Comparison of ENCODE assay signal across 1 cellular context in genomic region chr19:4062576-4063368, GRCh38.
TF ChIP-seq lines count a peak whose summit lies in the region.

No MANE protein-coding gene starts in this region.

TF ChIP-seq in HepG2, 621 proteins besides CTCF, POLR2A, EP300 and RAD21 (continued from another document):
- TF ChIP-seq HNRNPL (IDR thresholded peaks at IDR 0.05; ENCODE audit: low read depth, low read length) (no peak), ZC3H13 (CRISPR knock-in tag; IDR thresholded peaks at IDR 0.05) (0 out of 2 replicates have a peak, but pooled peaks have one; percentile 30), KLF16 (CRISPR knock-in tag; IDR thresholded peaks at IDR 0.05) (no peak), IKZF4 (CRISPR knock-in tag; IDR thresholded peaks at IDR 0.05; ENCODE audit: borderline replicate concordance, low read depth, not compliant biosample characterization) (no peak), ZNF230 (CRISPR knock-in tag; IDR thresholded peaks at IDR 0.05) (no peak), GMEB1 (CRISPR knock-in tag; IDR thresholded peaks at IDR 0.05; ENCODE audit: borderline replicate concordance) (no peak), NFYB (CRISPR knock-in tag; IDR thresholded peaks at IDR 0.05) (no peak), NFIC (IDR thresholded peaks at IDR 0.05; ENCODE audit: low read length) (no peak), IKZF1 (IDR thresholded peaks at IDR 0.05) (no peak), ZNF629 (CRISPR knock-in tag; conservative IDR thresholded peaks at IDR 0.05) (peak; percentile 98), MATR3 (CRISPR knock-in tag; IDR thresholded peaks at IDR 0.05) (no peak), ZMYM3 (CRISPR knock-in tag; IDR thresholded peaks at IDR 0.05) (peak; percentile 95), SSRP1 (CRISPR knock-in tag; IDR thresholded peaks at IDR 0.05) (no peak), ZNF552 (CRISPR knock-in tag; IDR thresholded peaks at IDR 0.05; ENCODE audit: borderline replicate concordance) (no peak), ZFP36 (IDR thresholded peaks at IDR 0.05; ENCODE audit: borderline replicate concordance, low read depth, low read length, partially characterized antibody) (no peak), REL (CRISPR knock-in tag; conservative IDR thresholded peaks at IDR 0.05) (no peak), ZNF772 (CRISPR knock-in tag; IDR thresholded peaks at IDR 0.05) (no peak), ZFP36L1 (CRISPR knock-in tag; IDR thresholded peaks at IDR 0.05) (no peak), AHR (CRISPR knock-in tag; IDR thresholded peaks at IDR 0.05) (no peak), SMYD3 (CRISPR knock-in tag; IDR thresholded peaks at IDR 0.05) (no peak), MED8 (CRISPR knock-in tag; IDR thresholded peaks at IDR 0.05; ENCODE audit: insufficient replicate concordance) (no peak), KAT7 (CRISPR knock-in tag; IDR thresholded peaks at IDR 0.05; ENCODE audit: borderline replicate concordance) (0 out of 2 replicates have a peak, but pooled peaks have one; percentile 9)
- TF ChIP-seq, protein P1, sequence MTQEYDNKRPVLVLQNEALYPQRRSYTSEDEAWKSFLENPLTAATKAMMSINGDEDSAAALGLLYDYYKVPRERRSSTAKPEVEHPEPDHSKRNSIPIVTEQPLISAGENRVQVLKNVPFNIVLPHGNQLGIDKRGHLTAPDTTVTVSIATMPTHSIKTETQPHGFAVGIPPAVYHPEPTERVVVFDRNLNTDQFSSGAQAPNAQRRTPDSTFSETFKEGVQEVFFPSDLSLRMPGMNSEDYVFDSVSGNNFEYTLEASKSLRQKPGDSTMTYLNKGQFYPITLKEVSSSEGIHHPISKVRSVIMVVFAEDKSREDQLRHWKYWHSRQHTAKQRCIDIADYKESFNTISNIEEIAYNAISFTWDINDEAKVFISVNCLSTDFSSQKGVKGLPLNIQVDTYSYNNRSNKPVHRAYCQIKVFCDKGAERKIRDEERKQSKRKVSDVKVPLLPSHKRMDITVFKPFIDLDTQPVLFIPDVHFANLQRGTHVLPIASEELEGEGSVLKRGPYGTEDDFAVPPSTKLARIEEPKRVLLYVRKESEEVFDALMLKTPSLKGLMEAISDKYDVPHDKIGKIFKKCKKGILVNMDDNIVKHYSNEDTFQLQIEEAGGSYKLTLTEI (CRISPR knock-in tag; conservative IDR thresholded peaks at IDR 0.05): no peak
- TF ChIP-seq, protein P2, sequence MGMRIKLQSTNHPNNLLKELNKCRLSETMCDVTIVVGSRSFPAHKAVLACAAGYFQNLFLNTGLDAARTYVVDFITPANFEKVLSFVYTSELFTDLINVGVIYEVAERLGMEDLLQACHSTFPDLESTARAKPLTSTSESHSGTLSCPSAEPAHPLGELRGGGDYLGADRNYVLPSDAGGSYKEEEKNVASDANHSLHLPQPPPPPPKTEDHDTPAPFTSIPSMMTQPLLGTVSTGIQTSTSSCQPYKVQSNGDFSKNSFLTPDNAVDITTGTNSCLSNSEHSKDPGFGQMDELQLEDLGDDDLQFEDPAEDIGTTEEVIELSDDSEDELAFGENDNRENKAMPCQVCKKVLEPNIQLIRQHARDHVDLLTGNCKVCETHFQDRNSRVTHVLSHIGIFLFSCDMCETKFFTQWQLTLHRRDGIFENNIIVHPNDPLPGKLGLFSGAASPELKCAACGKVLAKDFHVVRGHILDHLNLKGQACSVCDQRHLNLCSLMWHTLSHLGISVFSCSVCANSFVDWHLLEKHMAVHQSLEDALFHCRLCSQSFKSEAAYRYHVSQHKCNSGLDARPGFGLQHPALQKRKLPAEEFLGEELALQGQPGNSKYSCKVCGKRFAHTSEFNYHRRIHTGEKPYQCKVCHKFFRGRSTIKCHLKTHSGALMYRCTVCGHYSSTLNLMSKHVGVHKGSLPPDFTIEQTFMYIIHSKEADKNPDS (CRISPR knock-in tag; IDR thresholded peaks at IDR 0.05): no peak
- TF ChIP-seq, protein P3, sequence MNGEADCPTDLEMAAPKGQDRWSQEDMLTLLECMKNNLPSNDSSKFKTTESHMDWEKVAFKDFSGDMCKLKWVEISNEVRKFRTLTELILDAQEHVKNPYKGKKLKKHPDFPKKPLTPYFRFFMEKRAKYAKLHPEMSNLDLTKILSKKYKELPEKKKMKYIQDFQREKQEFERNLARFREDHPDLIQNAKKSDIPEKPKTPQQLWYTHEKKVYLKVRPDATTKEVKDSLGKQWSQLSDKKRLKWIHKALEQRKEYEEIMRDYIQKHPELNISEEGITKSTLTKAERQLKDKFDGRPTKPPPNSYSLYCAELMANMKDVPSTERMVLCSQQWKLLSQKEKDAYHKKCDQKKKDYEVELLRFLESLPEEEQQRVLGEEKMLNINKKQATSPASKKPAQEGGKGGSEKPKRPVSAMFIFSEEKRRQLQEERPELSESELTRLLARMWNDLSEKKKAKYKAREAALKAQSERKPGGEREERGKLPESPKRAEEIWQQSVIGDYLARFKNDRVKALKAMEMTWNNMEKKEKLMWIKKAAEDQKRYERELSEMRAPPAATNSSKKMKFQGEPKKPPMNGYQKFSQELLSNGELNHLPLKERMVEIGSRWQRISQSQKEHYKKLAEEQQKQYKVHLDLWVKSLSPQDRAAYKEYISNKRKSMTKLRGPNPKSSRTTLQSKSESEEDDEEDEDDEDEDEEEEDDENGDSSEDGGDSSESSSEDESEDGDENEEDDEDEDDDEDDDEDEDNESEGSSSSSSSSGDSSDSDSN (CRISPR knock-in tag; IDR thresholded peaks at IDR 0.05): no peak
- TF ChIP-seq, protein P4, sequence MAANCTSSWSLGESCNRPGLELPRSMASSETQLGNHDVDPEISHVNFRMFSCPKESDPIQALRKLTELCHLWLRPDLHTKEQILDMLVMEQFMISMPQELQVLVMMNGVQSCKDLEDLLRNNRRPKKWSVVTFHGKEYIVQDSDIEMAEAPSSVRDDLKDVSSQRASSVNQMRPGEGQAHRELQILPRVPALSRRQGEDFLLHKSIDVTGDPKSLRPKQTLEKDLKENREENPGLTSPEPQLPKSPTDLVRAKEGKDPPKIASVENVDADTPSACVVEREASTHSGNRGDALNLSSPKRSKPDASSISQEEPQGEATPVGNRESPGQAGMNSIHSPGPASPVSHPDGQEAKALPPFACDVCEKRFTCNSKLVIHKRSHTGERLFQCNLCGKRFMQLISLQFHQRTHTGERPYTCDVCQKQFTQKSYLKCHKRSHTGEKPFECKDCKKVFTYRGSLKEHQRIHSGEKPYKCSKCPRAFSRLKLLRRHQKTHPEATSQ (CRISPR knock-in tag; IDR thresholded peaks at IDR 0.05; ENCODE audit: borderline replicate concordance): no peak
